ENCODE assay signal across 1 cellular context in genomic region chr17:75064040-75064439, GRCh38.
TF ChIP-seq lines count a peak whose summit lies in the region.

No MANE protein-coding gene starts in this region.

TF ChIP-seq in endothelial cell of umbilical vein, 7 proteins besides CTCF, POLR2A, EP300 and RAD21:
- TF ChIP-seq MAX (IDR thresholded peaks at IDR 0.05; ENCODE audit: insufficient read depth, insufficient read length) (no peak), GATA2 (IDR thresholded peaks at IDR 0.05; ENCODE audit: insufficient read depth, insufficient read length, low read depth, low read length) (no peak), JUN (IDR thresholded peaks at IDR 0.05; ENCODE audit: borderline replicate concordance, insufficient read depth, insufficient read length, low read depth) (no peak), EZH2 (IDR thresholded peaks at IDR 0.05; ENCODE audit: borderline replicate concordance, low read depth, low read length, severe bottlenecking) (no peak), POLR2AphosphoS5 (IDR thresholded peaks at IDR 0.05; ENCODE audit: insufficient read depth, low read depth, low read length) (no peak), MYC (IDR thresholded peaks at IDR 0.05; ENCODE audit: low read depth, low read length) (no peak), FOS (IDR thresholded peaks at IDR 0.05; ENCODE audit: borderline replicate concordance, insufficient read depth, low read length) (no peak)
